Comparison of ENCODE assay signal across 9 cellular contexts in genomic region chr20:3798908-3799248, GRCh38. TPM values are rescaled to one million over a fixed set of nuclear protein-coding genes. Genes with fewer than 3 reads are reported as not detected.
DNase-seq lines count a peak whose midpoint lies in the region; ATAC-seq lines count a peak whose summit lies in the region.
"Had no signal": no experiment of that assay in that cellular context is flagged by ENCODE, and none has a peak within 500 bp of the region (broad histone marks: within the 10 kb centered on the region; RNA-seq: fewer than 3 reads in every experiment).

No MANE protein-coding gene starts in this region.

- H3K27ac Mint-ChIP-seq in activated CD4-positive, alpha-beta T cell treated with anti-CD3 and anti-CD28 coated beads, Interleukin-2, amount 10 ng/mL, durations not matched to agents 7 days and 5 days = peak overlapping the region; percentile 92
- peak overlapping the region; percentile 95 for H3K27ac Mint-ChIP-seq in T-helper 17 cell
- H3K27ac Mint-ChIP-seq in stimulated activated naive CD8-positive, alpha-beta T cell treated with anti-CD3 and anti-CD28 coated beads, Interleukin-15, amount 100 ng/mL, for 72 hours = peak overlapping the region in 1 of 2 donors; percentile 85

- H3K4me1 Mint-ChIP-seq in activated CD4-positive, alpha-beta T cell treated with anti-CD3 and anti-CD28 coated beads, Interleukin-2, amount 10 ng/mL, durations not matched to agents 7 days and 5 days = peaks cover 69% of the 10 kb centered on the region
- H3K4me1 Mint-ChIP-seq in T-helper 17 cell = peaks cover 49% of the 10 kb centered on the region
- peaks cover 73% of the 10 kb centered on the region for H3K4me1 Mint-ChIP-seq in stimulated activated naive CD8-positive, alpha-beta T cell treated with anti-CD3 and anti-CD28 coated beads, Interleukin-15, amount 100 ng/mL, for 72 hours

- CTCF ChIA-PET in activated CD4-positive, alpha-beta T cell treated with anti-CD3 and anti-CD28 coated beads, Interleukin-2, amount 10 ng/mL, durations not matched to agents 7 days and 5 days (lab: Charles Lee) = interaction anchor here (8.3 kb wide), 1 partner anchor 17 kb away, joined by 94 read pairs; the partner anchor contains the start of gene AP5S1

- DNase-seq in activated CD4-positive, alpha-beta T cell treated with anti-CD3 and anti-CD28 coated beads, Interleukin-2, amount 10 ng/mL, durations not matched to agents 7 days and 5 days = no peak
- DNase-seq in activated CD4-positive, alpha-beta T cell treated with anti-CD3 and anti-CD28 coated beads, Interleukin-2, amount 50 U/mL, for 4 hours = no peak
- DNase-seq in T-helper 17 cell (no peak), NCI-H345 treated with DMSO at 0.1 percent for 48 hours (lab: John Stamatoyannopoulos, UW; ENCODE audit: unreplicated experiment) (no peak), GM19238 (ENCODE audit: insufficient read length, low spot score) (no peak)
- no peak for DNase-seq in stimulated activated naive CD8-positive, alpha-beta T cell treated with anti-CD3 and anti-CD28 coated beads, Interleukin-15, amount 100 ng/mL, for 72 hours
- no peak for DNase-seq in activated CD8-positive, alpha-beta memory T cell treated with anti-CD3 and anti-CD28 coated beads for 24 hours
- DNase-seq: activated CD8-positive, alpha-beta memory T cell treated with anti-CD3 and anti-CD28 coated beads, Interleukin-2, amount 50 U/mL, for 4 hours had no signal

- peaks cover 25% of the 10 kb centered on the region; the same call in 1 of the 2 replicates for H3K4me1 ChIP-seq in iPS-20b (ENCODE audit: insufficient read depth, low read length)

- no peaks in the 10 kb centered on the region for H3K9me3 Mint-ChIP-seq in activated CD4-positive, alpha-beta T cell treated with anti-CD3 and anti-CD28 coated beads, Interleukin-2, amount 10 ng/mL, durations not matched to agents 7 days and 5 days
- no peaks in the 10 kb centered on the region for H3K9me3 Mint-ChIP-seq in stimulated activated naive CD8-positive, alpha-beta T cell treated with anti-CD3 and anti-CD28 coated beads, Interleukin-15, amount 100 ng/mL, for 72 hours

- peak overlapping the region; percentile 92 for H3K4me3 Mint-ChIP-seq in activated CD4-positive, alpha-beta T cell treated with anti-CD3 and anti-CD28 coated beads, Interleukin-2, amount 10 ng/mL, durations not matched to agents 7 days and 5 days
- H3K4me3 Mint-ChIP-seq in T-helper 17 cell = peak overlapping the region; percentile 100
- peak overlapping the region; percentile 86 to 93 for H3K4me3 Mint-ChIP-seq in stimulated activated naive CD8-positive, alpha-beta T cell treated with anti-CD3 and anti-CD28 coated beads, Interleukin-15, amount 100 ng/mL, for 72 hours

- H3K36me3 Mint-ChIP-seq in activated CD4-positive, alpha-beta T cell treated with anti-CD3 and anti-CD28 coated beads, Interleukin-2, amount 10 ng/mL, durations not matched to agents 7 days and 5 days (ENCODE audit: low read depth) = peaks cover 77% of the 10 kb centered on the region
- H3K36me3 Mint-ChIP-seq in T-helper 17 cell (ENCODE audit: low read depth) = peaks cover 15% of the 10 kb centered on the region

- H3K9me3 ChIP-seq in T-helper 17 cell (ENCODE audit: control insufficient read depth, low read length, poor library complexity, severe bottlenecking) (no peaks in the 10 kb centered on the region), iPS-20b (ENCODE audit: insufficient read depth, low read depth, low read length) (no peaks in the 10 kb centered on the region)

- H3K27me3 Mint-ChIP-seq in activated CD4-positive, alpha-beta T cell treated with anti-CD3 and anti-CD28 coated beads, Interleukin-2, amount 10 ng/mL, durations not matched to agents 7 days and 5 days = no peaks in the 10 kb centered on the region
- H3K27me3 Mint-ChIP-seq in T-helper 17 cell = no peaks in the 10 kb centered on the region
- no peaks in the 10 kb centered on the region for H3K27me3 Mint-ChIP-seq in stimulated activated naive CD8-positive, alpha-beta T cell treated with anti-CD3 and anti-CD28 coated beads, Interleukin-15, amount 100 ng/mL, for 72 hours

- H3K9ac ChIP-seq in iPS-20b (ENCODE audit: low read depth, low read length) = 0 out of 2 replicates have a peak overlapping the region, but pooled peaks have one; percentile 43

- H3K36me3 ChIP-seq in iPS-20b (ENCODE audit: insufficient read depth, low read depth, low read length) = peaks cover 38% of the 10 kb centered on the region

- POLR2A ChIA-PET in activated CD4-positive, alpha-beta T cell treated with anti-CD3 and anti-CD28 coated beads, Interleukin-2, amount 10 ng/mL, durations not matched to agents 7 days and 5 days (lab: Charles Lee) = no interaction called here

- H3K27me3 ChIP-seq in iPS-20b (ENCODE audit: insufficient read depth, low read length) = peaks cover 7% of the 10 kb centered on the region; the same call in 1 of the 2 replicates

- peak overlapping the region; percentile 48; the same call in 1 of the 2 replicates for H3K4me3 ChIP-seq in iPS-20b (ENCODE audit: low read length)

- H3K27ac ChIP-seq in iPS-20b (ENCODE audit: low read length) = peak overlapping the region; percentile 57

- ATAC-seq in T-helper 17 cell = peak; percentile 14
- ATAC-seq in stimulated activated naive CD8-positive, alpha-beta T cell treated with anti-CD3 and anti-CD28 coated beads, Interleukin-15, amount 100 ng/mL, for 72 hours = no peak

RNA-seq across cellular contexts. Expression of gene CDC25B, which starts 2.8 kb away (rescaled TPM):
- total RNA-seq in activated CD4-positive, alpha-beta T cell treated with anti-CD3 and anti-CD28 coated beads, Interleukin-2, amount 10 ng/mL, durations not matched to agents 7 days and 5 days = 100 to 1,000 TPM; 403 to 429 TPM
- 100 to 1,000 TPM; 220 to 223 TPM for total RNA-seq in T-helper 17 cell

RNA-seq across cellular contexts. Expression of gene CENPB, which starts 12.3 kb away (rescaled TPM):
- 10 to 100 TPM; 77.8 to 85.6 TPM for total RNA-seq in activated CD4-positive, alpha-beta T cell treated with anti-CD3 and anti-CD28 coated beads, Interleukin-2, amount 10 ng/mL, durations not matched to agents 7 days and 5 days
- 10 to 100 TPM; 36.9 to 40.2 TPM for total RNA-seq in T-helper 17 cell

RNA-seq across cellular contexts. Expression of gene SPEF1, which starts 17.6 kb away (rescaled TPM):
- under 1 TPM; 0.17 to 0.21 TPM for total RNA-seq in activated CD4-positive, alpha-beta T cell treated with anti-CD3 and anti-CD28 coated beads, Interleukin-2, amount 10 ng/mL, durations not matched to agents 7 days and 5 days
- under 1 TPM in 1 of 2 donors, not detected in 1; 0.18 TPM for total RNA-seq in T-helper 17 cell

RNA-seq across cellular contexts. Expression of gene AP5S1, which starts 21.5 kb away (rescaled TPM):
- 10 to 100 TPM; 16.6 to 18.2 TPM for total RNA-seq in activated CD4-positive, alpha-beta T cell treated with anti-CD3 and anti-CD28 coated beads, Interleukin-2, amount 10 ng/mL, durations not matched to agents 7 days and 5 days
- 10 to 100 TPM; 11.3 to 11.9 TPM for total RNA-seq in T-helper 17 cell

RNA-seq across cellular contexts. Expression of gene ADISSP, which starts 31.3 kb away (rescaled TPM):
- 10 to 100 TPM; 27.8 to 27.9 TPM for total RNA-seq in activated CD4-positive, alpha-beta T cell treated with anti-CD3 and anti-CD28 coated beads, Interleukin-2, amount 10 ng/mL, durations not matched to agents 7 days and 5 days
- total RNA-seq in T-helper 17 cell = 10 to 100 TPM; 13.3 to 19.0 TPM
